Comparison of ENCODE assay signal across 12 cellular contexts in the genomic region with DNA sequence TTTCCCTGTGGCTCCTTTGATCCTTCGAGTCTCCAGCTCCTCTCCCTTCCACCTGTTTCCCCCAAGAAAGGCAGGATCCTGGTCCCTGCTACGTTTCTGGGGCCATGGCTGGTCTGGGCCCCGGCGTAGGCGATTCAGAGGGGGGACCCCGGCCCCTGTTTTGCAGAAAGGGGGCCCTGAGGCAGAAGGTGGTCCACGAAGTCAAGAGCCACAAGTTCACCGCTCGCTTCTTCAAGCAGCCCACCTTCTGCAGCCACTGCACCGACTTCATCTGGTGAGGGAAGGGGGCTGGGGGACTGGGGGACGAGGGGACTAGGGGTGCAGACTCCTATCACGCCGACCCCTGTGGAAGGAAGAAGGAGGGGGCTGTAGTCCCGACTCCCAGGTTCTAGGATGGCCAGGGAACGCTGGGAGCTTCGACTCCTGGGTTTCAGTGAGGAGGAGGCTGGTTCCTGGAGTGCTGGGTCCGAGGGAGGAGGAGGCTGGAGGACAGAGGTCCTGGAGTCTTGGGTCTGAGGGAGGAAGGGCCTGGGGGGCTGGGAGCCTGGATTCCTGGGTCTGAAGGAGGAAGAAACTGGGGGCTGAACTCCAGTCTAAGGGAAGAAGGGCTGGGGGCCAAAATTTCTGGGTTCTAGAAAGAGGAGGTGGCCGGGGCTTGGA. TPM values are rescaled to one million over a fixed set of nuclear protein-coding genes. Genes with fewer than 3 reads are reported as not detected.
DNase-seq lines count a peak whose midpoint lies in the region; ATAC-seq and TF ChIP-seq lines count a peak whose summit lies in the region.
"Had no signal": no experiment of that assay in that cellular context is flagged by ENCODE, and none has a peak within 500 bp of the region (broad histone marks: within the 10 kb centered on the region; RNA-seq: fewer than 3 reads in every experiment).

No MANE protein-coding gene starts in this region.

- CTCF ChIA-PET in activated CD8-positive, alpha-beta T cell treated with anti-CD3 and anti-CD28 coated beads for 36 hours (lab: Charles Lee), result interaction anchor here (1.3 to 2.4 kb wide), 3 partner anchors 15 to 30 kb away, joined by 3 to 14 read pairs (median 4); partner anchors contain the start of gene MYADM

- H3K23ac ChIP-seq in mesendoderm (ENCODE audit: low read length), result no peak overlapping the region

- no peak overlapping the region for H2BK5ac ChIP-seq in mesendoderm (ENCODE audit: low read length)

- no peak overlapping the region for H3K4ac ChIP-seq in mesendoderm (ENCODE audit: low read depth, low read length)

- in situ Hi-C loops in HAP-1 (cut with MboI; ENCODE audit: low sequenced_read_pairs), result no loop called here
- in situ Hi-C loops in astrocyte of the cerebellum (cut with HindIII; ENCODE audit: low sequenced_read_pairs), result no loop called here

- no peak overlapping the region for H2AFZ ChIP-seq in ACC112 (ENCODE audit: low read length, unreplicated experiment)

- no peak overlapping the region for H3K27ac Mint-ChIP-seq in activated CD8-positive, alpha-beta T cell treated with anti-CD3 and anti-CD28 coated beads for 36 hours

- H3K79me1 ChIP-seq in mesendoderm (ENCODE audit: low read length), result no peaks in the 10 kb centered on the region

- H3K18ac ChIP-seq in mesendoderm (ENCODE audit: low read length), result no peak overlapping the region

- peaks cover 41% of the 10 kb centered on the region for H3K27me3 ChIP-seq in ACC112 (ENCODE audit: insufficient read depth, low read length)
- H3K27me3 ChIP-seq in HAP-1 (ENCODE audit: low read depth), result no peaks in the 10 kb centered on the region; the same call in 1 of the 2 replicates
- H3K27me3 ChIP-seq in mesendoderm (ENCODE audit: insufficient read depth, low read length, poor library complexity), result peaks cover 3% of the 10 kb centered on the region

- H2AK5ac ChIP-seq in mesendoderm (ENCODE audit: low read length), result no peak overlapping the region

- peak overlapping the region; percentile 13 for H3K9ac ChIP-seq in mesendoderm (ENCODE audit: low read length)

- peak overlapping the region; percentile 15 for H3K56ac ChIP-seq in mesendoderm (ENCODE audit: low read length)

- H3K36me3 ChIP-seq in ACC112 (ENCODE audit: insufficient read depth, low read length) (no peaks in the 10 kb centered on the region), HAP-1 (replicated peaks) (no peaks in the 10 kb centered on the region), mesendoderm (ENCODE audit: control insufficient read depth, insufficient read depth, low read length) (no peaks in the 10 kb centered on the region)
- H3K36me3 ChIP-seq: uterus had no signal

- H3K4me1 ChIP-seq in ACC112 (ENCODE audit: control insufficient read depth, insufficient read depth, low read length, unreplicated experiment) (no peaks in the 10 kb centered on the region), HAP-1 (peaks cover 12% of the 10 kb centered on the region), mesendoderm (ENCODE audit: control insufficient read depth, low read depth, low read length) (peaks cover 5% of the 10 kb centered on the region)

- peak overlapping the region; percentile 64 for H3K4me2 ChIP-seq in mesendoderm (ENCODE audit: low read length)

- H3K79me2 ChIP-seq in ACC112 (ENCODE audit: control insufficient read depth, insufficient read depth, low read length, unreplicated experiment), result no peaks in the 10 kb centered on the region
- no peaks in the 10 kb centered on the region for H3K79me2 ChIP-seq in mesendoderm (ENCODE audit: control insufficient read depth, insufficient read depth, low read length)

- H2BK120ac ChIP-seq in mesendoderm (ENCODE audit: low read depth, low read length), result no peak overlapping the region

- no CpG with 5 or more reads among the region's 18 CpGs for WGBS in mesendoderm (ENCODE audit: extremely low coverage, insufficient coverage, low lambda C conversion rate)

- no peaks in the 10 kb centered on the region for H3K36me3 Mint-ChIP-seq in activated CD8-positive, alpha-beta T cell treated with anti-CD3 and anti-CD28 coated beads for 36 hours (ENCODE audit: low read depth)

- H3K4me3 ChIP-seq in ACC112 (ENCODE audit: low read depth, low read length), result peak overlapping the region; percentile 66
- H3K4me3 ChIP-seq in HAP-1, result peak overlapping the region; percentile 28
- peak overlapping the region; percentile 28 for H3K4me3 ChIP-seq in astrocyte of the cerebellum (ENCODE audit: low read depth, low read length)
- H3K4me3 ChIP-seq in mesendoderm (ENCODE audit: low read length), result no peak overlapping the region
- H3K4me3 ChIP-seq: lung, uterus had no signal

- H3K4me3 Mint-ChIP-seq in activated CD8-positive, alpha-beta T cell treated with anti-CD3 and anti-CD28 coated beads for 36 hours, result no peak overlapping the region

- intact Hi-C loops in activated CD8-positive, alpha-beta T cell treated with anti-CD3 and anti-CD28 coated beads for 36 hours (cut with micrococcal nuclease), result no loop called here

- H3K27ac ChIP-seq in ACC112 (ENCODE audit: low read depth, low read length) (no peak overlapping the region), mesendoderm (ENCODE audit: low read depth, low read length) (no peak overlapping the region)
- H3K27ac ChIP-seq: uterus had no signal

- H3K27me3 Mint-ChIP-seq in activated CD8-positive, alpha-beta T cell treated with anti-CD3 and anti-CD28 coated beads for 36 hours, result peaks cover 14% of the 10 kb centered on the region

- DNase-seq in HAP-1 (ENCODE audit: low spot score in 2 of 2) (no peak), astrocyte of the cerebellum (ENCODE audit: low read depth) (no peak), mesendoderm (no peak)
- no peak for DNase-seq in activated CD8-positive, alpha-beta T cell treated with anti-CD3 and anti-CD28 coated beads for 36 hours
- DNase-seq in activated CD4-positive, CD25-positive, alpha-beta regulatory T cell treated with anti-CD3 and anti-CD28 coated beads, Interleukin-2, amount 50 U/mL, for 72 hours, result no peak
- DNase-seq: DMS 273 treated with DMSO at 0.1 percent for 48 hours, HCEC 1CT, uterus had no signal

- no peaks in the 10 kb centered on the region for H3K9me3 Mint-ChIP-seq in activated CD8-positive, alpha-beta T cell treated with anti-CD3 and anti-CD28 coated beads for 36 hours

- H4K8ac ChIP-seq in mesendoderm (ENCODE audit: low read depth, low read length), result no peak overlapping the region

- no peaks in the 10 kb centered on the region for H3K9me3 ChIP-seq in HAP-1
- H3K9me3 ChIP-seq: uterus had no signal

- no peak overlapping the region for H4K5ac ChIP-seq in mesendoderm (ENCODE audit: low read length)

- no peak for TF ChIP-seq CTCF in astrocyte of the cerebellum (IDR thresholded peaks at IDR 0.05; ENCODE audit: low read depth, low read length, missing control alignments)
- no peak for TF ChIP-seq CTCF in activated CD8-positive, alpha-beta T cell treated with anti-CD3 and anti-CD28 coated beads for 36 hours (IDR thresholded peaks at IDR 0.05)

- POLR2A ChIA-PET in activated CD8-positive, alpha-beta T cell treated with anti-CD3 and anti-CD28 coated beads for 36 hours (lab: Charles Lee), result interaction anchor here (1.0 to 1.7 kb wide), 5 partner anchors 11 to 233 kb away, joined by 3 to 7 read pairs (median 4); partner anchors contain the start of genes MYADM, PRPF31 and TFPT

- no peak for ATAC-seq in activated CD8-positive, alpha-beta T cell treated with anti-CD3 and anti-CD28 coated beads for 36 hours
- ATAC-seq in GM19455 (IDR thresholded peaks at IDR 0.05; ENCODE audit: unreplicated experiment) (no peak), HG02884 (IDR thresholded peaks at IDR 0.05; ENCODE audit: unreplicated experiment) (no peak)

- H3K4me1 Mint-ChIP-seq in activated CD8-positive, alpha-beta T cell treated with anti-CD3 and anti-CD28 coated beads for 36 hours (ENCODE audit: low read depth), result peaks cover 20% of the 10 kb centered on the region

- H2BK15ac ChIP-seq in mesendoderm (replicated peaks; ENCODE audit: low read depth), result no peak overlapping the region

RNA-seq across cellular contexts. Expression of gene PRKCG, which starts 0.5 kb away (rescaled TPM):
- 1.8 TPM for polyA plus RNA-seq in mesendoderm (2013, experiment 1 of 2)
- polyA plus RNA-seq in mesendoderm (2013, experiment 2 of 2), result 2.0 TPM
- total RNA-seq in activated CD8-positive, alpha-beta T cell treated with anti-CD3 and anti-CD28 coated beads for 36 hours, result under 1 TPM in 1 of 2 experiments, not detected in 1; 0.11 TPM

RNA-seq across cellular contexts. Expression of gene MYADM, which starts 14.8 kb away (rescaled TPM):
- 133 TPM for polyA plus RNA-seq in mesendoderm (2013, experiment 1 of 2)
- 128 TPM for polyA plus RNA-seq in mesendoderm (2013, experiment 2 of 2)
- 10 to 100 TPM; 64.7 to 69.9 TPM for total RNA-seq in activated CD8-positive, alpha-beta T cell treated with anti-CD3 and anti-CD28 coated beads for 36 hours

RNA-seq across cellular contexts. Expression of gene CACNG7, which starts 26.6 kb away (rescaled TPM):
- 5.9 TPM for polyA plus RNA-seq in mesendoderm (2013, experiment 1 of 2)
- polyA plus RNA-seq in mesendoderm (2013, experiment 2 of 2), result 5.7 TPM
- not detected for total RNA-seq in activated CD8-positive, alpha-beta T cell treated with anti-CD3 and anti-CD28 coated beads for 36 hours
- total RNA-seq: lung had no signal
- polyA plus RNA-seq: lung had no signal

RNA-seq across cellular contexts. Expression of gene NLRP12, which starts 58.4 kb away (rescaled TPM):
- polyA plus RNA-seq in mesendoderm (2013, experiment 1 of 2), result 1.0 TPM
- polyA plus RNA-seq in mesendoderm (2013, experiment 2 of 2), result 0.95 TPM
- total RNA-seq in activated CD8-positive, alpha-beta T cell treated with anti-CD3 and anti-CD28 coated beads for 36 hours, result under 1 TPM in 1 of 2 experiments, not detected in 1; 0.07 TPM
